Comparison of ENCODE assay signal across 9 cellular contexts in the genomic region with DNA sequence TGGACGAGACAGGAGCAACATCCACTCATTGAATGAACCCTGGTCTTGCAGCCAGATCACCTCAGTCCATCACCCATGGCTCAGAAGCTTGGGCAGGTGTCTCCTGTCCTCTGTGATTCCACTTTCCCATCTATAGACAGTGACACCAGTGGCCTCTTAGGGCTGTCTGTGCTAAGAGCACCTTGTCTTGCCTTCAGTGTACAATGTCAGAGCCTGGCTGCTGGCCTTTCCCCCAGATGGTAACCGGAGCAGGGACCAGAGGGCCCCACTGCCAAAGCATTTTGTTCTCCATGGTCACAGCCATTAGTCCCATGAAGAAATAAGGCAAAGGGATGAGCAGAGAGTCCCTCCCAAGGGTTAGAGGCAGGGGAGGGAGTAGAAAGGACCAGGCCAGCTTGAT. TPM values are rescaled to one million over a fixed set of nuclear protein-coding genes. Genes with fewer than 3 reads are reported as not detected.
"Had no signal": no experiment of that assay in that cellular context is flagged by ENCODE, and none has a peak within 500 bp of the region (broad histone marks: within the 10 kb centered on the region; RNA-seq: fewer than 3 reads in every experiment).

No MANE protein-coding gene starts in this region.

- H3K27ac Mint-ChIP-seq: GM23338, H9 had no signal

- DNase-seq: H9, HCEC 1CT, IMR-90 had no signal

- H3K9me3 Mint-ChIP-seq: GM23338, H9 had no signal

- ATAC-seq: GM23338, K562 had no signal

- FAIRE-seq: H1, H54, HTR-8/SVneo, K562 had no signal

- H3K4me2 ChIP-seq: GM23338 had no signal

- H2AFZ ChIP-seq: GM23338 had no signal

- H3K4me3 Mint-ChIP-seq: GM23338, H9 had no signal

- H3K4me3 ChIP-seq: GM23338, K562 had no signal

RNA-seq across cellular contexts. Expression of a gene that starts 35.4 kb away (rescaled TPM):
- total RNA-seq: HT-29, K562 had no signal
- polyA plus RNA-seq: K562 had no signal
